ENCODE assay signal across 2 cellular contexts in genomic region chr4:27930291-27930690, GRCh38.
"Had no signal": no experiment of that assay in that cellular context is flagged by ENCODE, and none has a peak within 500 bp of the region (broad histone marks: within the 10 kb centered on the region; RNA-seq: fewer than 3 reads in every experiment).

No MANE protein-coding gene starts in this region.

- DNase-seq: GDM1, GF-D8 had no signal
